In the genomic region with DNA sequence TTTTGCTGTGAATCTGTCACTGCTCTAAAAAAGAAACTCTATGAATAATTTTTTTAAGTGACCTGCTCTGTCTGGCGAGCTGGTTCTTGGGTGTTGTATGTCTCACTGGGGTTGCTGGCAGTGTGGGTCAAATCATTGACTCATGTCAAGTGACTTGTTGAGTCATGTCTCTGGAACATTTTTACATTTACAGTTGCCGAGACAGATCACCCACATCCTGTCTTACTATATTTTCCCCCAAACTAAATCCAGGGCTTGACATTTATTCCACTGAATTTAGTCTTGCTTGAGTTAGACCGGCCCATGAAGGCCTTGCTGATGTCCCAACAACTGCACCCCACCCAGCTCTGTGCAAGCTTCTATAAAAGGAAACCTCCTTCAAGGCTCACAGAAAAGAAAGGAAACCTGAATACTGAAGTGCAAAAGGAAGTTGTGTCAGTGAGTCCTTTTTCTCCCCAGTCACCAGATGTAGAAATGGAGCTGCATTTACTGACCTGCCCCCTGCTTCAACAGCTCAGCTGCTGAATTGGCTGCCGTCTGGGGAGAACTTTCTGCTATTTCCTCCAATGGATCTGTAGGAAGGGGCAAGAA, we compare ENCODE assay signal across 8 cellular contexts.
A peak's percentile ranks its signal among the peaks of the same experiment; 100 is the strongest.
DNase-seq lines count a peak whose midpoint lies in the region; ATAC-seq and TF ChIP-seq lines count a peak whose summit lies in the region.

No MANE protein-coding gene starts in this region.

- DNase-seq in LoVo (ENCODE audit: low spot score) (peak; percentile 41), brain microvascular endothelial cell (peak; percentile 96), psoas muscle (no peak), NCI-H2107 (lab: John Stamatoyannopoulos, UW) (no peak), glutamatergic neuron (no peak), NCI-H446 (lab: John Stamatoyannopoulos, UW) (no peak)

- peaks cover 40% of the 10 kb centered on the region for H3K36me3 ChIP-seq in brain microvascular endothelial cell (replicated peaks)
- H3K36me3 ChIP-seq in psoas muscle (ENCODE audit: insufficient read depth in 1 of 2, low read depth in 1 of 2), result peaks cover 3 to 61% of the 10 kb centered on the region in 2 donors

- H3K27me3 Mint-ChIP-seq in glutamatergic neuron (ENCODE audit: unreplicated experiment), result no peaks in the 10 kb centered on the region

- no peaks in the 10 kb centered on the region for H3K9me3 ChIP-seq in psoas muscle

- intact Hi-C loops in psoas muscle (cut with DNase I), result loop anchor here in 1 of 2 donors (5.0 kb wide), 1 partner anchor 46 kb away; no protein-coding TSS in a partner anchor

- ATAC-seq in GM18511 (IDR thresholded peaks at IDR 0.05; ENCODE audit: unreplicated experiment) (peak; percentile 97), GM21825 (IDR thresholded peaks at IDR 0.05; ENCODE audit: unreplicated experiment) (peak; percentile 98), psoas muscle (peak; percentile 85 to 89 (median 86))

- no peak overlapping the region for H3K27ac Mint-ChIP-seq in glutamatergic neuron (ENCODE audit: unreplicated experiment)

- in situ Hi-C loops in brain microvascular endothelial cell (cut with HindIII; ENCODE audit: low pct_ligation_motif_present, low sequenced_read_pairs), result no loop called here

- 33 to 57% (median 53%) methylated on average over 4 of the region's 4 CpGs for WGBS in psoas muscle, 3 donors

- H3K36me3 Mint-ChIP-seq in glutamatergic neuron (ENCODE audit: unreplicated experiment), result no peaks in the 10 kb centered on the region

- H3K27me3 ChIP-seq in brain microvascular endothelial cell (replicated peaks) (no peaks in the 10 kb centered on the region), psoas muscle (ENCODE audit: insufficient read depth in 3 of 3, low read length in 2 of 3) (no peaks in the 10 kb centered on the region)

- no peaks in the 10 kb centered on the region for H3K9me3 Mint-ChIP-seq in glutamatergic neuron (ENCODE audit: unreplicated experiment)

- H3K4me3 ChIP-seq in brain microvascular endothelial cell (ENCODE audit: low read depth, low read length) (no peak overlapping the region), psoas muscle (no peak overlapping the region)

- H3K4me1 ChIP-seq in psoas muscle, result peaks cover 33% of the 10 kb centered on the region

- no peaks in the 10 kb centered on the region for H3K4me1 Mint-ChIP-seq in glutamatergic neuron (ENCODE audit: low read depth, unreplicated experiment)

- H3K27ac ChIP-seq in brain microvascular endothelial cell, result peak overlapping the region; percentile 95
- peak overlapping the region; percentile 85 for H3K27ac ChIP-seq in psoas muscle

- no peak for TF ChIP-seq CTCF in brain microvascular endothelial cell (IDR thresholded peaks at IDR 0.05; ENCODE audit: low read depth, low read length, missing control alignments)
- TF ChIP-seq CTCF in psoas muscle (IDR thresholded peaks at IDR 0.05), result no peak
- TF ChIP-seq CTCF in glutamatergic neuron (IDR thresholded peaks at IDR 0.05; ENCODE audit: partially characterized antibody, unreplicated experiment), result no peak

- no peak overlapping the region for H3K4me3 Mint-ChIP-seq in glutamatergic neuron (ENCODE audit: unreplicated experiment)

Comparison
In these comparisons a context has a peak if more than half of its experiments do, and no peak if none do; other contexts are left out.
1. DNase-seq: peak in LoVo (single experiment) and brain microvascular endothelial cell (single experiment); none in psoas muscle (0 of 2), NCI-H2107 (single experiment), glutamatergic neuron (single experiment) and NCI-H446 (0 of 2).
2. Peak in every context shown above with its lines, with median percentiles within 50 percentile points of each other: ATAC-seq.